ENCODE assay signal across 8 cellular contexts in genomic region chr11:119030329-119031047, GRCh38. TPM values are rescaled to one million over a fixed set of nuclear protein-coding genes. Genes with fewer than 3 reads are reported as not detected.
A peak's percentile ranks its signal among the peaks of the same experiment; 100 is the strongest.
DNase-seq lines count a peak whose midpoint lies in the region; ATAC-seq and TF ChIP-seq lines count a peak whose summit lies in the region.

TSS of gene SLC37A4 (minus strand) at chr11:119030877.

- H3K4me3 Mint-ChIP-seq in activated naive CD8-positive, alpha-beta T cell treated with anti-CD3 and anti-CD28 coated beads, Interleukin-2, amount 10 ng/mL, durations not matched to agents 7 days and 5 days, result peak within 1 kb of the TSS; percentile 79
- H3K4me3 Mint-ChIP-seq in osteocyte (ENCODE audit: unreplicated experiment), result peak within 1 kb of the TSS; percentile 79

- DNase-seq in GM12864 (ENCODE audit: low read depth) (peak; percentile 96), NCI-H128 (lab: John Stamatoyannopoulos, UW; ENCODE audit: unreplicated experiment) (peak; percentile 95), head of caudate nucleus (peak; percentile 94 to 99 (median 98)), osteocyte (ENCODE audit: extremely low spot score, unreplicated experiment) (peak; percentile 99)
- DNase-seq in activated naive CD8-positive, alpha-beta T cell treated with anti-CD3 and anti-CD28 coated beads, Interleukin-2, amount 10 ng/mL, durations not matched to agents 7 days and 5 days, result peak; percentile 99

- H3K27ac ChIP-seq in SU-DHL-6 (ENCODE audit: low read depth, low read length) (peak within 1 kb of the TSS; percentile 71), thymus (ENCODE audit: low read depth) (peak within 1 kb of the TSS; percentile 84)

- H3K4me2 ChIP-seq in SU-DHL-6 (ENCODE audit: low read depth, low read length, poor library complexity, severe bottlenecking), result peak within 1 kb of the TSS; percentile 96

- no peaks in the 10 kb centered on the region for H3K27me3 Mint-ChIP-seq in activated naive CD8-positive, alpha-beta T cell treated with anti-CD3 and anti-CD28 coated beads, Interleukin-2, amount 10 ng/mL, durations not matched to agents 7 days and 5 days
- H3K27me3 Mint-ChIP-seq in osteocyte (ENCODE audit: unreplicated experiment), result no peaks in the 10 kb centered on the region

- H3K4me3 ChIP-seq in GM12864 (ENCODE audit: low read depth, low read length) (peak within 1 kb of the TSS; percentile 73), SU-DHL-6 (ENCODE audit: insufficient read depth, low read length, poor library complexity, severe bottlenecking) (peak within 1 kb of the TSS; percentile 79), thymus (ENCODE audit: low read length) (peak within 1 kb of the TSS; percentile 69)

- H2AFZ ChIP-seq in SU-DHL-6 (ENCODE audit: low read depth, low read length, severe bottlenecking), result peak within 1 kb of the TSS; percentile 65

- no peaks in the 10 kb centered on the region for H3K27me3 ChIP-seq in SU-DHL-6 (ENCODE audit: low read length)
- H3K27me3 ChIP-seq in thymus (ENCODE audit: control insufficient read depth, insufficient read depth), result no peaks in the 10 kb centered on the region

- ATAC-seq in HG02678 (IDR thresholded peaks at IDR 0.05; ENCODE audit: unreplicated experiment), result peak; percentile 79
- ATAC-seq in activated naive CD8-positive, alpha-beta T cell treated with anti-CD3 and anti-CD28 coated beads, Interleukin-2, amount 10 ng/mL, durations not matched to agents 7 days and 5 days (ENCODE audit: low read depth), result peak; percentile 92

- H3F3A ChIP-seq in SU-DHL-6 (ENCODE audit: insufficient read depth), result no peaks in the 10 kb centered on the region; the same call in 1 of the 2 replicates

- H3K79me2 ChIP-seq in SU-DHL-6 (ENCODE audit: insufficient read depth, low read length), result peaks cover 6% of the 10 kb centered on the region

- peak within 1 kb of the TSS; percentile 68 for H3K27ac Mint-ChIP-seq in activated naive CD8-positive, alpha-beta T cell treated with anti-CD3 and anti-CD28 coated beads, Interleukin-2, amount 10 ng/mL, durations not matched to agents 7 days and 5 days
- H3K27ac Mint-ChIP-seq in osteocyte (ENCODE audit: unreplicated experiment), result no peak within 1 kb of the TSS

- H3K36me3 ChIP-seq in SU-DHL-6 (ENCODE audit: low read length) (no peaks in the 10 kb centered on the region), thymus (ENCODE audit: control insufficient read depth, insufficient read depth) (peaks cover 11% of the 10 kb centered on the region)

- no peaks in the 10 kb centered on the region for H3K9me3 Mint-ChIP-seq in activated naive CD8-positive, alpha-beta T cell treated with anti-CD3 and anti-CD28 coated beads, Interleukin-2, amount 10 ng/mL, durations not matched to agents 7 days and 5 days
- H3K9me3 Mint-ChIP-seq in osteocyte (ENCODE audit: unreplicated experiment), result no peaks in the 10 kb centered on the region

- no peaks in the 10 kb centered on the region for H3K9me2 ChIP-seq in SU-DHL-6 (replicated peaks; ENCODE audit: insufficient read depth, low read length)

- under 1% methylated on average over 67 of the region's 67 CpGs for WGBS in thymus

- H3K9me3 ChIP-seq in SU-DHL-6 (ENCODE audit: insufficient read depth, low read length), result no peaks in the 10 kb centered on the region
- no peaks in the 10 kb centered on the region for H3K9me3 ChIP-seq in thymus (ENCODE audit: control insufficient read depth)

- intact Hi-C loops in head of caudate nucleus (cut with DNase I), result no loop called here

- H3K4me1 Mint-ChIP-seq in activated naive CD8-positive, alpha-beta T cell treated with anti-CD3 and anti-CD28 coated beads, Interleukin-2, amount 10 ng/mL, durations not matched to agents 7 days and 5 days, result peaks cover 17% of the 10 kb centered on the region
- H3K4me1 Mint-ChIP-seq in osteocyte (ENCODE audit: unreplicated experiment), result peaks cover 17% of the 10 kb centered on the region

- peaks cover 3% of the 10 kb centered on the region for H3K4me1 ChIP-seq in thymus (ENCODE audit: control insufficient read depth, insufficient read depth, low read length)

- H4K20me1 ChIP-seq in SU-DHL-6 (ENCODE audit: low read depth, low read length), result no peaks in the 10 kb centered on the region

- peak within 1 kb of the TSS; percentile 93 for H3K9ac ChIP-seq in SU-DHL-6 (ENCODE audit: low read length)

- POLR2A ChIA-PET in activated naive CD8-positive, alpha-beta T cell treated with anti-CD3 and anti-CD28 coated beads, Interleukin-2, amount 10 ng/mL, durations not matched to agents 7 days and 5 days (lab: Charles Lee), result interaction anchor here (0.6 to 2.5 kb wide), 12 partner anchors 10 to 599 kb away, joined by 3 to 23 read pairs (median 4); partner anchors contain the start of genes CENATAC, RPS25, TRAPPC4 and VPS11

- TF ChIP-seq CTCF in GM12864 (IDR thresholded peaks at IDR 0.05; ENCODE audit: low read depth, low read length, missing control alignments), result no peak
- peak; percentile 69 for TF ChIP-seq CTCF in SU-DHL-6 (IDR thresholded peaks at IDR 0.05; ENCODE audit: insufficient read depth, low read length, poor library complexity, severe bottlenecking)
- TF ChIP-seq CTCF in osteocyte (IDR thresholded peaks at IDR 0.05), result peak; percentile 90

- H3K36me3 Mint-ChIP-seq in activated naive CD8-positive, alpha-beta T cell treated with anti-CD3 and anti-CD28 coated beads, Interleukin-2, amount 10 ng/mL, durations not matched to agents 7 days and 5 days, result peaks cover 5% of the 10 kb centered on the region
- no peaks in the 10 kb centered on the region for H3K36me3 Mint-ChIP-seq in osteocyte (ENCODE audit: unreplicated experiment)

RNA-seq across cellular contexts. Expression of gene SLC37A4, which starts in this region (rescaled TPM):
- 10 to 100 TPM; 20.3 to 23.9 TPM for total RNA-seq in activated naive CD8-positive, alpha-beta T cell treated with anti-CD3 and anti-CD28 coated beads, Interleukin-2, amount 10 ng/mL, durations not matched to agents 7 days and 5 days
- total RNA-seq in osteocyte, result 15.6 and 16.3 TPM in 2 replicates
- 9.5 TPM for polyA plus RNA-seq in thymus

Comparison
In these comparisons a context has a peak if more than half of its experiments do, and no peak if none do; other contexts are left out.
1. Peak in every context shown above with its lines: DNase-seq, ATAC-seq, H3K4me3 ChIP-seq and H3K27ac ChIP-seq.